9 cellular contexts compared by ENCODE assay signal in genomic region chr14:80202888-80203562, GRCh38. TPM values are rescaled to one million over a fixed set of nuclear protein-coding genes. Genes with fewer than 3 reads are reported as not detected.
DNase-seq lines count a peak whose midpoint lies in the region; ATAC-seq and TF ChIP-seq lines count a peak whose summit lies in the region.
"Had no signal": no experiment of that assay in that cellular context is flagged by ENCODE, and none has a peak within 500 bp of the region (broad histone marks: within the 10 kb centered on the region; RNA-seq: fewer than 3 reads in every experiment).

No MANE protein-coding gene starts in this region.

- H3K4me3 Mint-ChIP-seq in activated CD8-positive, alpha-beta T cell treated with anti-CD3 and anti-CD28 coated beads, Interleukin-2, amount 10 ng/mL, durations not matched to agents 7 days and 5 days, result no peak overlapping the region
- no peak overlapping the region for H3K4me3 Mint-ChIP-seq in T-helper 2 cell treated with Interferon-gamma antibody and Interleukin-4, amounts not matched to agents 5 μg/mL and 100 μg/mL, for 36 hours

- peak overlapping the region; percentile 86 for H2AK5ac ChIP-seq in neuronal stem cell (ENCODE audit: low read depth, low read length)

- no peaks in the 10 kb centered on the region for H3K36me3 ChIP-seq in neuronal stem cell (replicated peaks in 1 of 2; ENCODE audit: control insufficient read depth in 2 of 2, insufficient read depth in 2 of 2, low read length in 2 of 2)
- H3K36me3 ChIP-seq in spleen, result no peaks in the 10 kb centered on the region
- H3K36me3 ChIP-seq: BLaER1 treated with 17β-estradiol and CSF1 and Interleukin-3, amounts not matched to agents 10 nM and 100 nM had no signal

- no peaks in the 10 kb centered on the region for H3K27me3 Mint-ChIP-seq in activated CD8-positive, alpha-beta T cell treated with anti-CD3 and anti-CD28 coated beads, Interleukin-2, amount 10 ng/mL, durations not matched to agents 7 days and 5 days (ENCODE audit: low read depth)
- no peaks in the 10 kb centered on the region for H3K27me3 Mint-ChIP-seq in T-helper 2 cell treated with Interferon-gamma antibody and Interleukin-4, amounts not matched to agents 5 μg/mL and 100 μg/mL, for 36 hours (ENCODE audit: low read depth)

- H2BK15ac ChIP-seq in neuronal stem cell (ENCODE audit: low read length), result no peak overlapping the region

- peaks cover 0 to 6% of the 10 kb centered on the region in 2 donors for H3K4me1 ChIP-seq in neuronal stem cell (ENCODE audit: control insufficient read depth in 2 of 2, insufficient read depth in 1 of 2, low read depth in 1 of 2, low read length in 2 of 2)
- H3K4me1 ChIP-seq in spleen, result no peaks in the 10 kb centered on the region

- DNase-seq in NCI-H524 (lab: John Stamatoyannopoulos, UW), result peak; percentile 11 to 23
- no peak for DNase-seq in NCI-H524 treated with DMSO at 0.1 percent for 48 hours (lab: John Stamatoyannopoulos, UW)
- peak; percentile 32 for DNase-seq in activated CD8-positive, alpha-beta T cell treated with anti-CD3 and anti-CD28 coated beads, Interleukin-2, amount 10 ng/mL, durations not matched to agents 7 days and 5 days
- DNase-seq in neuronal stem cell (ENCODE audit: low spot score), result no peak
- no peak for DNase-seq in NK-92 (lab: John Stamatoyannopoulos, UW; ENCODE audit: unreplicated experiment)
- DNase-seq in T-helper 2 cell treated with Interferon-gamma antibody and Interleukin-4, amounts not matched to agents 5 μg/mL and 100 μg/mL, for 36 hours (ENCODE audit: low spot score), result no peak
- no peak for DNase-seq in spleen

- H3K4me3 ChIP-seq in neuronal stem cell (ENCODE audit: low read length in 2 of 2) (no peak overlapping the region), spleen (no peak overlapping the region)
- H3K4me3 ChIP-seq: BLaER1 treated with 17β-estradiol and CSF1 and Interleukin-3, amounts not matched to agents 10 nM and 100 nM had no signal

- H3K4ac ChIP-seq in neuronal stem cell (ENCODE audit: low read length), result no peak overlapping the region

- ATAC-seq in HG03103 (IDR thresholded peaks at IDR 0.05; ENCODE audit: low read depth, unreplicated experiment), result peak; percentile 62
- ATAC-seq in activated CD8-positive, alpha-beta T cell treated with anti-CD3 and anti-CD28 coated beads, Interleukin-2, amount 10 ng/mL, durations not matched to agents 7 days and 5 days, result no peak

- H3K27ac Mint-ChIP-seq in activated CD8-positive, alpha-beta T cell treated with anti-CD3 and anti-CD28 coated beads, Interleukin-2, amount 10 ng/mL, durations not matched to agents 7 days and 5 days, result no peak overlapping the region
- H3K27ac Mint-ChIP-seq in T-helper 2 cell treated with Interferon-gamma antibody and Interleukin-4, amounts not matched to agents 5 μg/mL and 100 μg/mL, for 36 hours, result no peak overlapping the region

- no peak for TF ChIP-seq POLR2A in spleen (IDR thresholded peaks at IDR 0.05)

- no peak overlapping the region for H2BK5ac ChIP-seq in neuronal stem cell (ENCODE audit: low read length)

- no peaks in the 10 kb centered on the region for H3K9me3 ChIP-seq in neuronal stem cell (replicated peaks in 1 of 2; ENCODE audit: control insufficient read depth in 2 of 2, insufficient read depth in 1 of 2, low read depth in 1 of 2, low read length in 2 of 2)
- H3K9me3 ChIP-seq in spleen, result no peaks in the 10 kb centered on the region

- no peak overlapping the region for H2AFZ ChIP-seq in neuronal stem cell (ENCODE audit: low read length)

- peak overlapping the region; percentile 23 for H4K8ac ChIP-seq in neuronal stem cell (ENCODE audit: low read depth, low read length)

- no peaks in the 10 kb centered on the region for H3K9me3 Mint-ChIP-seq in activated CD8-positive, alpha-beta T cell treated with anti-CD3 and anti-CD28 coated beads, Interleukin-2, amount 10 ng/mL, durations not matched to agents 7 days and 5 days (ENCODE audit: insufficient read depth)
- no peaks in the 10 kb centered on the region for H3K9me3 Mint-ChIP-seq in T-helper 2 cell treated with Interferon-gamma antibody and Interleukin-4, amounts not matched to agents 5 μg/mL and 100 μg/mL, for 36 hours

- no peaks in the 10 kb centered on the region for H3K79me1 ChIP-seq in neuronal stem cell (ENCODE audit: low read depth, low read length)

- TF ChIP-seq CTCF in spleen (IDR thresholded peaks at IDR 0.05 in 8 of 11, conservative IDR thresholded peaks at IDR 0.05 in 3 of 11), result no peak

- no peak overlapping the region for H2BK120ac ChIP-seq in neuronal stem cell (ENCODE audit: low read depth, low read length)

- no peak overlapping the region for H3K4me2 ChIP-seq in neuronal stem cell (ENCODE audit: insufficient read depth, low read length, poor library complexity, severe bottlenecking)
- H3K4me2 ChIP-seq: BLaER1 treated with 17β-estradiol and CSF1 and Interleukin-3, amounts not matched to agents 10 nM and 100 nM had no signal

- H3K27ac ChIP-seq in neuronal stem cell (replicated peaks; ENCODE audit: low read length) (no peak overlapping the region), spleen (no peak overlapping the region)
- H3K27ac ChIP-seq: BLaER1 treated with 17β-estradiol and CSF1 and Interleukin-3, amounts not matched to agents 10 nM and 100 nM had no signal

- no peaks in the 10 kb centered on the region for H3K4me1 Mint-ChIP-seq in activated CD8-positive, alpha-beta T cell treated with anti-CD3 and anti-CD28 coated beads, Interleukin-2, amount 10 ng/mL, durations not matched to agents 7 days and 5 days (ENCODE audit: low read depth)
- H3K4me1 Mint-ChIP-seq in T-helper 2 cell treated with Interferon-gamma antibody and Interleukin-4, amounts not matched to agents 5 μg/mL and 100 μg/mL, for 36 hours (ENCODE audit: low read depth), result no peaks in the 10 kb centered on the region

- no CpG with 5 or more reads among the region's 9 CpGs for WGBS in neuronal stem cell (ENCODE audit: extremely low coverage in 2 of 2, insufficient read length in 2 of 2, insufficient replicate concordance in 1 of 2), 2 donors
- 68 to 81% (median 73%) methylated on average over 9 of the region's 9 CpGs for WGBS in spleen, 5 donors

- H3K9ac ChIP-seq in neuronal stem cell (ENCODE audit: low read depth, low read length, poor library complexity), result peak overlapping the region; percentile 3
- H3K9ac ChIP-seq: BLaER1 treated with 17β-estradiol and CSF1 and Interleukin-3, amounts not matched to agents 10 nM and 100 nM had no signal

- CTCF ChIA-PET in activated CD8-positive, alpha-beta T cell treated with anti-CD3 and anti-CD28 coated beads, Interleukin-2, amount 10 ng/mL, durations not matched to agents 7 days and 5 days (lab: Charles Lee), result interaction anchor here (1.2 to 1.3 kb wide), 2 partner anchors 10 to 413 kb away, joined by 3 to 8 read pairs; no protein-coding TSS in a partner anchor

- H3K36me3 Mint-ChIP-seq in activated CD8-positive, alpha-beta T cell treated with anti-CD3 and anti-CD28 coated beads, Interleukin-2, amount 10 ng/mL, durations not matched to agents 7 days and 5 days (ENCODE audit: low read depth), result no peaks in the 10 kb centered on the region
- no peaks in the 10 kb centered on the region for H3K36me3 Mint-ChIP-seq in T-helper 2 cell treated with Interferon-gamma antibody and Interleukin-4, amounts not matched to agents 5 μg/mL and 100 μg/mL, for 36 hours (ENCODE audit: low read depth)

- H3K27me3 ChIP-seq in neuronal stem cell (ENCODE audit: control insufficient read depth in 3 of 3, insufficient read depth in 3 of 3, low read depth in 1 of 3, low read length in 3 of 3), result no peaks in the 10 kb centered on the region
- no peaks in the 10 kb centered on the region for H3K27me3 ChIP-seq in spleen (replicated peaks in 1 of 7)
- H3K27me3 ChIP-seq: BLaER1 treated with 17β-estradiol and CSF1 and Interleukin-3, amounts not matched to agents 10 nM and 100 nM had no signal

- H4K91ac ChIP-seq in neuronal stem cell (ENCODE audit: low read depth, low read length, poor library complexity), result peak overlapping the region; percentile 17

- no peak overlapping the region for H3K14ac ChIP-seq in neuronal stem cell (ENCODE audit: low read length)

- no peak overlapping the region for H2BK12ac ChIP-seq in neuronal stem cell (ENCODE audit: low read length)

- H3K23ac ChIP-seq in neuronal stem cell (ENCODE audit: low read depth, low read length, poor library complexity), result peak overlapping the region; percentile 14

- H3K18ac ChIP-seq in neuronal stem cell (ENCODE audit: low read length), result peak overlapping the region; percentile 41

- intact Hi-C loops in spleen (cut with DNase I; ENCODE audit: low total_unique reads), result no loop called here

- POLR2A ChIA-PET in activated CD8-positive, alpha-beta T cell treated with anti-CD3 and anti-CD28 coated beads, Interleukin-2, amount 10 ng/mL, durations not matched to agents 7 days and 5 days (lab: Charles Lee), result no interaction called here

RNA-seq across cellular contexts. Expression of gene DIO2, which starts 8.3 kb away (rescaled TPM):
- not detected for total RNA-seq in activated CD8-positive, alpha-beta T cell treated with anti-CD3 and anti-CD28 coated beads, Interleukin-2, amount 10 ng/mL, durations not matched to agents 7 days and 5 days
- 0.03 TPM for polyA plus RNA-seq in neuronal stem cell (2013, experiment 1 of 2)
- 0.06 TPM for polyA plus RNA-seq in neuronal stem cell (2013, experiment 2 of 2)
- 1 to 10 TPM in 2 of 7 donors, under 1 TPM in 4, not detected in 1; 0.06 to 6.3 (median 0.50) TPM for total RNA-seq in spleen
- polyA plus RNA-seq in spleen, result under 1 TPM in 2 of 3 donors, not detected in 1; 0.11 to 0.19 TPM

Comparison
In these comparisons a context has a peak if more than half of its experiments do, and no peak if none do; other contexts are left out.
1. DNase-seq: peak in NCI-H524 (2 of 2) and activated CD8-positive, alpha-beta T cell treated with anti-CD3 and anti-CD28 coated beads, Interleukin-2, amount 10 ng/mL, durations not matched to agents 7 days and 5 days (single experiment); none in NCI-H524 treated with DMSO at 0.1 percent for 48 hours (single experiment), neuronal stem cell (single experiment), NK-92 (single experiment), T-helper 2 cell treated with Interferon-gamma antibody and Interleukin-4, amounts not matched to agents 5 μg/mL and 100 μg/mL, for 36 hours (single experiment) and spleen (single experiment).